ENCODE assay signal across 1 cellular context in genomic region chrX:15816453-15816838, GRCh38.
TF ChIP-seq lines count a peak whose summit lies in the region.

No MANE protein-coding gene starts in this region.

TF ChIP-seq in H1, 55 proteins besides CTCF, POLR2A, EP300 and RAD21:
- TF ChIP-seq TBP (IDR thresholded peaks at IDR 0.05; ENCODE audit: low read depth, low read length) (no peak), JUN (IDR thresholded peaks at IDR 0.05; ENCODE audit: low read depth, low read length) (no peak), CEBPB (IDR thresholded peaks at IDR 0.05; ENCODE audit: low read depth, low read length) (peak; percentile 41; the same call in 1 of the 2 replicates), SIX5 (IDR thresholded peaks at IDR 0.05; ENCODE audit: low read depth, low read length) (no peak), USF2 (IDR thresholded peaks at IDR 0.05; ENCODE audit: low read length) (no peak), PHF8 (conservative IDR thresholded peaks at IDR 0.05; ENCODE audit: low read depth, low read length) (no peak), MAX (IDR thresholded peaks at IDR 0.05) (no peak), ATF2 (IDR thresholded peaks at IDR 0.05; ENCODE audit: low read length) (no peak), TEAD4 (IDR thresholded peaks at IDR 0.05; ENCODE audit: low read depth, low read length) (peak; percentile 64), POU5F1 (IDR thresholded peaks at IDR 0.05; ENCODE audit: low read depth, low read length) (0 out of 2 replicates have a peak, but pooled peaks have one; percentile 35)
